9 cellular contexts compared by ENCODE assay signal in the genomic region with DNA sequence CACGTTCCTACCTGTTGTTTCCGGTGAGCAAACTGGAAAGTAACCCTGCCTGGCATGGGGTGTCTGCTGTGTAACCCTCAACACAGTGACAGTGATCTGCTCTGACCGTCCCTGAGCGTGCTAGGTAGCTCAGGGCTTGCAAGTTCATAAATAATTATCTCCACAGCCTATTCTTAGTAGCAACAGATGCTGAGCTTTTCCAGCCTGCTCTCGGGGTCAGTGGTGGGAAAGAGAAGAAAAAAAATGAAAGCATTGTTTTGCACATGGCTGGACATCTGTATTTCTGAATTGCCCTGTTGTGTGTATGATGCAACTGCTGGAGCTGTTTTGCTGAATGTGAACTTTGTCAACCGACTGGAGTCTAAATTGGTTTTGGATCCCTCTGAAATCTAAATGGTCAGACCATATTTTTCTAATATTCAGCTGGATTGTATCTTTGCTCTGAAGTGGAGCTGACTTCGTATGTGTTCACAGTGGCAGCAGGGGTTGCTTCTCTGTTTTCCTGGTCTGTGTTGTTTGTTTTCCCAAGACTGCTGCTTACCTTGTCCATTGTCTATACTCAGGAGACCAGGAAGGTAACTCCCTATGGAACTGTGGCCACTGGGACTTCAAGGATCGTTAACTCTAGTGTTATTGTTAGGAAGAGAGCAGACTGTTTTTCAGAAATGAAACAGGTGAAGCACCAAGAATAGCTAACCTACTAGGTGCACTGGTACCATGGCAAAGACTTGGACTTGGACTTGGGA. TPM values are rescaled to one million over a fixed set of nuclear protein-coding genes. Genes with fewer than 3 reads are reported as not detected.
A peak's percentile ranks its signal among the peaks of the same experiment; 100 is the strongest.
DNase-seq lines count a peak whose midpoint lies in the region; ATAC-seq and TF ChIP-seq lines count a peak whose summit lies in the region.
"Had no signal": no experiment of that assay in that cellular context is flagged by ENCODE, and none has a peak within 500 bp of the region (broad histone marks: within the 10 kb centered on the region; RNA-seq: fewer than 3 reads in every experiment).

No MANE protein-coding gene starts in this region.

- no peak overlapping the region for H3K4me3 Mint-ChIP-seq in activated CD4-positive, alpha-beta T cell treated with anti-CD3 and anti-CD28 coated beads, Interleukin-2, amount 10 ng/mL, durations not matched to agents 7 days and 5 days
- H3K4me3 Mint-ChIP-seq: activated CD4-positive, alpha-beta T cell treated with anti-CD3 and anti-CD28 coated beads for 36 hours had no signal

- in situ Hi-C loops in GM23248 (cut with MboI), result no loop called here

- no peaks in the 10 kb centered on the region for H4K20me1 ChIP-seq in GM23248 (ENCODE audit: insufficient read depth)

- no peak overlapping the region for H3K27ac Mint-ChIP-seq in activated CD4-positive, alpha-beta T cell treated with anti-CD3 and anti-CD28 coated beads, Interleukin-2, amount 10 ng/mL, durations not matched to agents 7 days and 5 days
- H3K27ac Mint-ChIP-seq: activated CD4-positive, alpha-beta T cell treated with anti-CD3 and anti-CD28 coated beads for 36 hours had no signal

- peaks cover 2% of the 10 kb centered on the region for H3K4me1 Mint-ChIP-seq in activated CD4-positive, alpha-beta T cell treated with anti-CD3 and anti-CD28 coated beads, Interleukin-2, amount 10 ng/mL, durations not matched to agents 7 days and 5 days

- peaks cover 41% of the 10 kb centered on the region for H3F3A ChIP-seq in GM23248 (ENCODE audit: insufficient read depth)

- no peak overlapping the region for H2AFZ ChIP-seq in GM23248

- no peaks in the 10 kb centered on the region for H3K9me3 Mint-ChIP-seq in activated CD4-positive, alpha-beta T cell treated with anti-CD3 and anti-CD28 coated beads, Interleukin-2, amount 10 ng/mL, durations not matched to agents 7 days and 5 days

- TF ChIP-seq CTCF in heart right ventricle (IDR thresholded peaks at IDR 0.05), result no peak

- intact Hi-C loops in heart right ventricle (cut with DNase I), result no loop called here

- no peaks in the 10 kb centered on the region for H3K9me3 ChIP-seq in GM23248 (ENCODE audit: low read depth)
- H3K9me3 ChIP-seq in adipocyte (ENCODE audit: control insufficient read depth, low read length), result no peaks in the 10 kb centered on the region
- no peaks in the 10 kb centered on the region for H3K9me3 ChIP-seq in heart right ventricle

- no peaks in the 10 kb centered on the region for H3K27me3 ChIP-seq in GM23248 (replicated peaks; ENCODE audit: insufficient read depth)
- no peaks in the 10 kb centered on the region for H3K27me3 ChIP-seq in adipocyte (replicated peaks; ENCODE audit: control insufficient read depth, insufficient read depth, low read length)
- H3K27me3 ChIP-seq in heart right ventricle, result peaks cover 0 to 20% (median 0%) of the 10 kb centered on the region in 7 donors

- DNase-seq in GM23248 (peak; percentile 41), adipocyte (ENCODE audit: low read depth) (peak; percentile 79), heart right ventricle (no peak), retina (peak; percentile 53)
- no peak for DNase-seq in activated CD4-positive, alpha-beta T cell treated with anti-CD3 and anti-CD28 coated beads, Interleukin-2, amount 10 ng/mL, durations not matched to agents 7 days and 5 days
- DNase-seq in activated CD4-positive, alpha-beta T cell treated with anti-CD3 and anti-CD28 coated beads, Interleukin-2, amount 50 U/mL, for 4 hours, result no peak
- DNase-seq: activated CD4-positive, alpha-beta T cell treated with anti-CD3 and anti-CD28 coated beads for 36 hours had no signal

- no peak overlapping the region for H3K4me2 ChIP-seq in GM23248 (ENCODE audit: unreplicated experiment)

- POLR2A ChIA-PET in activated CD4-positive, alpha-beta T cell treated with anti-CD3 and anti-CD28 coated beads, Interleukin-2, amount 10 ng/mL, durations not matched to agents 7 days and 5 days (lab: Charles Lee), result no interaction called here

- no peaks in the 10 kb centered on the region for H3K36me3 Mint-ChIP-seq in activated CD4-positive, alpha-beta T cell treated with anti-CD3 and anti-CD28 coated beads, Interleukin-2, amount 10 ng/mL, durations not matched to agents 7 days and 5 days (ENCODE audit: low read depth)

- H3K27me3 Mint-ChIP-seq in activated CD4-positive, alpha-beta T cell treated with anti-CD3 and anti-CD28 coated beads, Interleukin-2, amount 10 ng/mL, durations not matched to agents 7 days and 5 days, result peaks cover 21% of the 10 kb centered on the region

- H3K9me2 ChIP-seq in GM23248 (ENCODE audit: insufficient read depth), result no peaks in the 10 kb centered on the region

- H3K79me2 ChIP-seq in GM23248 (ENCODE audit: insufficient read depth), result no peaks in the 10 kb centered on the region

- peak; percentile 61 to 79 (median 68) for ATAC-seq in heart right ventricle
- ATAC-seq in HG03175 (IDR thresholded peaks at IDR 0.05; ENCODE audit: unreplicated experiment), result no peak
- ATAC-seq in HG03108 (IDR thresholded peaks at IDR 0.05; ENCODE audit: unreplicated experiment), result no peak
- ATAC-seq: activated CD4-positive, alpha-beta T cell treated with anti-CD3 and anti-CD28 coated beads for 36 hours had no signal

- H3K4me3 ChIP-seq in GM23248 (no peak overlapping the region), adipocyte (ENCODE audit: low read length) (no peak overlapping the region), heart right ventricle (no peak overlapping the region)

- H3K9ac ChIP-seq in GM23248 (no peak overlapping the region), adipocyte (ENCODE audit: low read length) (no peak overlapping the region)

- H3K36me3 ChIP-seq in GM23248 (ENCODE audit: low read depth) (no peaks in the 10 kb centered on the region), adipocyte (ENCODE audit: control insufficient read depth, insufficient read depth, low read length, severe bottlenecking) (no peaks in the 10 kb centered on the region), heart right ventricle (peaks cover 0 to 7% (median 0%) of the 10 kb centered on the region in 9 donors)

- 50 to 53% methylated on average over 8 of the region's 8 CpGs for WGBS in GM23248 (ENCODE audit: low coverage in 1 of 2, low lambda C conversion rate in 2 of 2, missing lambda C conversion rate in 2 of 2), 2 experiments
- 26 to 35% methylated on average over 8 of the region's 8 CpGs for WGBS in heart right ventricle, 2 donors

- H3K4me1 ChIP-seq in GM23248 (ENCODE audit: insufficient read depth) (peaks cover 49% of the 10 kb centered on the region), adipocyte (ENCODE audit: control insufficient read depth, insufficient read depth, low read length) (peaks cover 44% of the 10 kb centered on the region), heart right ventricle (peaks cover 0 to 81% (median 62%) of the 10 kb centered on the region in 9 donors)

- CTCF ChIA-PET in activated CD4-positive, alpha-beta T cell treated with anti-CD3 and anti-CD28 coated beads, Interleukin-2, amount 10 ng/mL, durations not matched to agents 7 days and 5 days (lab: Charles Lee), result interaction anchor here (0.6 kb wide), 1 partner anchor 1619 kb away, joined by 3 read pairs; no protein-coding TSS in a partner anchor

- no peak overlapping the region for H3K27ac ChIP-seq in GM23248
- peak overlapping the region in 6 of 10 donors; percentile 35 to 75 (median 72) for H3K27ac ChIP-seq in heart right ventricle

RNA-seq across cellular contexts. Expression of a gene that starts 27.0 kb away (rescaled TPM):
- total RNA-seq in GM23248 (2014; rRNA removed; shearing (Covaris generic)), result 0.51 and 0.97 TPM in 2 replicates
- 1.3 and 2.0 TPM in 2 replicates for polyA plus RNA-seq in GM23248 (2016; fragmentation: Nextera tagmentation; extraction: Ambion mirVana)
- 10 to 100 TPM in 5 of 10 donors, 1 to 10 TPM in 5; 1.3 to 63.3 (median 9.0) TPM for total RNA-seq in heart right ventricle
- 1 to 10 TPM in 1 of 2 donors, under 1 TPM in 1; 0.51 to 1.7 TPM for polyA plus RNA-seq in heart right ventricle
- not detected for total RNA-seq in activated CD4-positive, alpha-beta T cell treated with anti-CD3 and anti-CD28 coated beads, Interleukin-2, amount 10 ng/mL, durations not matched to agents 7 days and 5 days

Comparison
In these comparisons a context has a peak if more than half of its experiments do, and no peak if none do; other contexts are left out.
1. DNase-seq: peak in GM23248 (single experiment), adipocyte (single experiment) and retina (single experiment); none in heart right ventricle (0 of 2), activated CD4-positive, alpha-beta T cell treated with anti-CD3 and anti-CD28 coated beads, Interleukin-2, amount 10 ng/mL, durations not matched to agents 7 days and 5 days (single experiment) and activated CD4-positive, alpha-beta T cell treated with anti-CD3 and anti-CD28 coated beads, Interleukin-2, amount 50 U/mL, for 4 hours (0 of 2).
2. ATAC-seq: peak in heart right ventricle (8 of 8); none in HG03175 (single experiment) and HG03108 (single experiment).